ENCODE assay signal across 1 cellular context in genomic region chr14:103920981-103921854, GRCh38.
TF ChIP-seq lines count a peak whose summit lies in the region.

No MANE protein-coding gene starts in this region.

TF ChIP-seq in GM12878, 131 proteins besides CTCF, POLR2A, EP300 and RAD21 (continued from another document and continues in another):
- peak; percentile 66; the same call in 1 of the 2 replicates for TF ChIP-seq ZBTB40 (IDR thresholded peaks at IDR 0.05; ENCODE audit: borderline replicate concordance)
- no peak for TF ChIP-seq NFXL1 (IDR thresholded peaks at IDR 0.05; ENCODE audit: borderline replicate concordance)
- TF ChIP-seq NR2F1 (conservative IDR thresholded peaks at IDR 0.05), result peak; percentile 48
- TF ChIP-seq CEBPB (IDR thresholded peaks at IDR 0.05; ENCODE audit: borderline replicate concordance in 1 of 2, low read depth in 2 of 2, low read length in 2 of 2), result no peak
- peak; percentile 83 for TF ChIP-seq ZNF207 (IDR thresholded peaks at IDR 0.05; ENCODE audit: borderline replicate concordance)
- no peak for TF ChIP-seq PML (IDR thresholded peaks at IDR 0.05; ENCODE audit: low read length)
- TF ChIP-seq SRF (IDR thresholded peaks at IDR 0.05; ENCODE audit: low read depth in 2 of 2, low read length in 2 of 2), result peak in 1 of 2 experiments; percentile 42; a peak in 1 of 4 replicates
- TF ChIP-seq E4F1 (IDR thresholded peaks at IDR 0.05; ENCODE audit: borderline replicate concordance, partially characterized antibody), result peak; percentile 60
- peak; percentile 72; the same call in 2 of the 3 replicates for TF ChIP-seq POU2F2 (IDR thresholded peaks at IDR 0.05; ENCODE audit: borderline replicate concordance, low read depth, low read length)
- TF ChIP-seq NR2C1 (IDR thresholded peaks at IDR 0.05), result peak; percentile 74
- peak; percentile 62; the same call in 1 of the 2 replicates for TF ChIP-seq TBL1XR1 (IDR thresholded peaks at IDR 0.05; ENCODE audit: low read depth, low read length)
- TF ChIP-seq SIX5 (IDR thresholded peaks at IDR 0.05; ENCODE audit: low read depth, low read length, severe bottlenecking), result peak; percentile 49
- TF ChIP-seq TCF3 (IDR thresholded peaks at IDR 0.05; ENCODE audit: borderline replicate concordance, insufficient read depth, low read depth, low read length), result 0 out of 2 replicates have a peak, but pooled peaks have one; percentile 23
- TF ChIP-seq TCF12 (IDR thresholded peaks at IDR 0.05; ENCODE audit: low read depth, low read length), result peak; percentile 20; the same call in 1 of the 2 replicates
- no peak for TF ChIP-seq HDAC2 (IDR thresholded peaks at IDR 0.05)
- peak; percentile 96 for TF ChIP-seq SMARCA5 (IDR thresholded peaks at IDR 0.05)
- no peak for TF ChIP-seq SREBF2 (IDR thresholded peaks at IDR 0.05; ENCODE audit: low read length)
- no peak for TF ChIP-seq E2F8 (IDR thresholded peaks at IDR 0.05; ENCODE audit: low read depth, partially characterized antibody)
- 0 out of 2 replicates have a peak, but pooled peaks have one; percentile 54 for TF ChIP-seq STAT1 (conservative IDR thresholded peaks at IDR 0.05)
- TF ChIP-seq SKIL (IDR thresholded peaks at IDR 0.05; ENCODE audit: low read depth, poor library complexity, severe bottlenecking), result no peak
- TF ChIP-seq ZNF24 (IDR thresholded peaks at IDR 0.05), result 0 out of 2 replicates have a peak, but pooled peaks have one; percentile 33
- TF ChIP-seq NBN (IDR thresholded peaks at IDR 0.05), result peak; percentile 68; the same call in 1 of the 2 replicates
- no peak for TF ChIP-seq ATF2 (IDR thresholded peaks at IDR 0.05; ENCODE audit: low read length)
- TF ChIP-seq NRF1 (conservative IDR thresholded peaks at IDR 0.05; ENCODE audit: low read depth, low read length), result peak; percentile 64
- TF ChIP-seq USF1 (IDR thresholded peaks at IDR 0.05; ENCODE audit: borderline replicate concordance, extremely low read length, insufficient read depth, low read depth, low read length), result no peak
- TF ChIP-seq LARP7 (IDR thresholded peaks at IDR 0.05), result peak; percentile 68
- TF ChIP-seq GABPA (IDR thresholded peaks at IDR 0.05; ENCODE audit: low read depth), result peak; percentile 67
- TF ChIP-seq POLR2AphosphoS5 (IDR thresholded peaks at IDR 0.05; ENCODE audit: low read length), result peak; percentile 88
- TF ChIP-seq SP1 (IDR thresholded peaks at IDR 0.05; ENCODE audit: low read depth, low read length), result peak; percentile 78
- TF ChIP-seq SIN3A (IDR thresholded peaks at IDR 0.05; ENCODE audit: low read depth, low read length), result peak; percentile 83
- no peak for TF ChIP-seq NR2C2 (IDR thresholded peaks at IDR 0.05; ENCODE audit: borderline replicate concordance, control insufficient read depth, insufficient read length, low read depth)
- TF ChIP-seq JUND (IDR thresholded peaks at IDR 0.05; ENCODE audit: low read depth, low read length), result 0 out of 2 replicates have a peak, but pooled peaks have one; percentile 4
- TF ChIP-seq WRNIP1 (IDR thresholded peaks at IDR 0.05; ENCODE audit: borderline replicate concordance, low read depth, low read length), result 0 out of 2 replicates have a peak, but pooled peaks have one; percentile 34
- TF ChIP-seq EED (IDR thresholded peaks at IDR 0.05; ENCODE audit: low read depth), result no peak
- TF ChIP-seq MAX (IDR thresholded peaks at IDR 0.05; ENCODE audit: low read depth, low read length), result no peak
- TF ChIP-seq ZBTB33 (IDR thresholded peaks at IDR 0.05), result peak; percentile 54; the same call in 1 of the 2 replicates
- TF ChIP-seq FOXK2 (IDR thresholded peaks at IDR 0.05), result no peak
- peak; percentile 80; the same call in 1 of the 2 replicates for TF ChIP-seq ZNF592 (IDR thresholded peaks at IDR 0.05)
- TF ChIP-seq MEF2A (IDR thresholded peaks at IDR 0.05; ENCODE audit: insufficient read depth, low read depth, low read length), result 0 out of 2 replicates have a peak, but pooled peaks have one; percentile 20
- peak; percentile 82 for TF ChIP-seq YY1 (IDR thresholded peaks at IDR 0.05; ENCODE audit: low read depth, low read length)
